8 cellular contexts compared by ENCODE assay signal in the genomic region with DNA sequence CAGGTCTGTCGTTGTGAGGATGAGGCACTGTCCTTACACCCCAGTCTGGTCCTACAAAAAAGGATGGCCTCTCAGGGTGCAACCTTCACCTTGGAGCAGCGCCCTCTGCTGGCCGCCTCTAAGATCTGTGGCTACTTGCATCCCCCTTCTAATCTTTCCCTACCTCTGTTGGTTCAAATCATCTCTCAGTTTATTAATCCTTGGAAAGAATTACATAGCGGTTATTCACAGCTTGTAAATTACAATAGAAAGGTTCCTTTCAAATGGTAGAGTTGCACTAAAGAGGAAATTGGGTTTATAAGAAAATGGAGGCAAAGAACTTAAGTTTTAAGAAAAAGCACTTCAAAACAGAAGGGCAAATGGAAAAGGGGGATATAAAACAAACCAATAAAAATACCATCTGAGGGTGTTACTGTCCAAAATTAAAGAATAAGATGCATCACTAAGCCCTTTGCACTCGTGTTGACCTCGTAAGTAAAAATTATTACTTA.
DNase-seq lines count a peak whose midpoint lies in the region; ATAC-seq, FAIRE-seq and TF ChIP-seq lines count a peak whose summit lies in the region.
"Not testable (repeated sequence)": the region's sequence is repeated elsewhere in the genome, so short reads cannot be mapped to it uniquely, and the experiment has no call there.

No MANE protein-coding gene starts in this region.

- TF ChIP-seq CTCF in MM.1S (IDR thresholded peaks at IDR 0.05; ENCODE audit: low read length), result peak; percentile 43
- peak; percentile 53 to 71 for TF ChIP-seq CTCF in brain (conservative IDR thresholded peaks at IDR 0.05)
- peak; percentile 68 for TF ChIP-seq CTCF in natural killer cell (IDR thresholded peaks at IDR 0.05)

- H3K9me3 Mint-ChIP-seq in brain, result peaks cover 3 to 11% (median 5%) of the 10 kb centered on the region in 5 experiments
- not testable (repeated sequence) for H3K9me3 Mint-ChIP-seq in natural killer cell

- peaks cover 20% of the 10 kb centered on the region for H3K36me3 Mint-ChIP-seq in brain
- not testable (repeated sequence) for H3K36me3 Mint-ChIP-seq in natural killer cell

- H3K27ac Mint-ChIP-seq in brain, natural killer cell: not testable (repeated sequence)

- H3K9ac ChIP-seq in MM.1S (ENCODE audit: low read length), result not testable (repeated sequence)

- H2AFZ ChIP-seq in MM.1S (ENCODE audit: low read length), result not testable (repeated sequence)

- H3K9me3 ChIP-seq in MM.1S (replicated peaks; ENCODE audit: insufficient read depth, low read length), result not testable (repeated sequence)

- not testable (repeated sequence) for H3K36me3 ChIP-seq in MM.1S (replicated peaks; ENCODE audit: insufficient read depth, low read length)

- H3K79me2 ChIP-seq in MM.1S (ENCODE audit: low read length), result not testable (repeated sequence)

- FAIRE-seq in GM19239 (lab: Jason Lieb, UNC), result peak; percentile 80

- not testable (repeated sequence) for H3F3A ChIP-seq in MM.1S (ENCODE audit: insufficient read depth, low read length)

- H3K4me1 ChIP-seq in MM.1S (ENCODE audit: low read length), result not testable (repeated sequence)

- H4K20me1 ChIP-seq in MM.1S (ENCODE audit: insufficient read depth, low read length), result not testable (repeated sequence)

- H3K4me2 ChIP-seq in MM.1S (ENCODE audit: low read depth, low read length), result not testable (repeated sequence)

- H3K9me2 ChIP-seq in MM.1S (replicated peaks; ENCODE audit: insufficient read depth, low read length), result not testable (repeated sequence)

- not testable (repeated sequence) for H3K4me3 ChIP-seq in MM.1S (ENCODE audit: low read length)

- not testable (repeated sequence) for H3K4me3 Mint-ChIP-seq in brain, natural killer cell

- DNase-seq in AG08396 (ENCODE audit: low spot score) (peak; percentile 16), GM19239 (ENCODE audit: insufficient read length, low spot score) (peak; percentile 30), MM.1S (peak; percentile 61), Right ventricle myocardium superior (peak; percentile 88), natural killer cell (peak; percentile 70)
- peak; percentile 76 to 78 for DNase-seq in activated CD4-positive, alpha-beta T cell treated with anti-CD3 and anti-CD28 coated beads, Interleukin-2, amount 50 U/mL, for 4 hours
- DNase-seq in stimulated activated CD4-positive, alpha-beta T cell treated with anti-CD3 and anti-CD28 coated beads, TNF-alpha, amount 100 ng/mL, for 1 hour (ENCODE audit: low read depth in 3 of 3, low spot score in 1 of 3), result peak; percentile 42 to 71 (median 64)

- not testable (repeated sequence) for H3K27ac ChIP-seq in MM.1S (ENCODE audit: low read length)

- H3K4me1 Mint-ChIP-seq in brain, natural killer cell: not testable (repeated sequence)

- intact Hi-C loops in Right ventricle myocardium superior (cut with DNase I), result not testable (repeated sequence)
- intact Hi-C loops in natural killer cell (cut with micrococcal nuclease), result loop anchor here (2.0 kb wide), 1 partner anchor 164 kb away; no protein-coding TSS in a partner anchor

- peak; percentile 87 for ATAC-seq in Right ventricle myocardium superior (ENCODE audit: poor library complexity)
- peak; percentile 82 to 96 (median 90) for ATAC-seq in natural killer cell

- H3K27me3 ChIP-seq in MM.1S (replicated peaks; ENCODE audit: insufficient read depth, low read length), result not testable (repeated sequence)

- peaks cover 18% of the 10 kb centered on the region for H3K27me3 Mint-ChIP-seq in brain
- H3K27me3 Mint-ChIP-seq in natural killer cell (ENCODE audit: low read depth in 2 of 2), result not testable (repeated sequence)

Comparison
In these comparisons a context has a peak if more than half of its experiments do, and no peak if none do; other contexts are left out.
1. DNase-seq: peak in every context shown above with its lines; median percentile 88 in Right ventricle myocardium superior; 77 in activated CD4-positive, alpha-beta T cell treated with anti-CD3 and anti-CD28 coated beads, Interleukin-2, amount 50 U/mL, for 4 hours; 70 in natural killer cell; 64 in stimulated activated CD4-positive, alpha-beta T cell treated with anti-CD3 and anti-CD28 coated beads, TNF-alpha, amount 100 ng/mL, for 1 hour; 61 in MM.1S; 30 in GM19239; 16 in AG08396.